9 cellular contexts compared by ENCODE assay signal in the genomic region with DNA sequence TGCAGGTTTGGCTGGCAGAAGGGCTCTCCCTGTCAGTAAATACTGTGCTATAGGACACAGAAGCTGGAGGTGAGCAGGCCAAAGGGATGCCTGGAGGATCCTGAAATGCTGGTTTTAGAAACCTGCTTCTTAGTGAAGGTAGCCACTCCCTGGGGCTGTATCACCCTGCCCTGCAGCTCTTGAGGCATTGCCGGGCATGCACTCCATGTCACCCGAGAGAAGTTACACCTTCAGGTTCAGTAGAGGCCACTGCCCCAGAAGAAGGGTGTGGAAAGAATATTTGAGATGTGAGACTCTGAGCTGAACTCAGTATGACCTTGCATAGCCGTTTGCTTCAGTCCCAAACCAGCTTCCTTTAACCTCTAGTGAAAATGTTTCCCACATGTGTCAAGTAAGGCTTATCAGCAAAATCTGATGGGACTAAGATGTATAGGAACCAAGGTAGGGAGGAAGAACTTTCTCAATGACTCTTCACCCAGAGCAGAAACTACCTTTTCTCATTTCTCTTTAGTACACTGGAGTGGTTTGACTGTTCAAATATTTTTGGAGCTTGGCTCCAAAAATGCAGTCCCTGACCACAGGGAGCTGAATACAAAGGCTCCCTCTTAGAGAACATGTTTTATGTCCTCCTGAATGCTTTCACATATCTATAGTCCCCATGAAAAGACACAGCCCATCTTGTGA.
A peak's percentile ranks its signal among the peaks of the same experiment; 100 is the strongest.
DNase-seq lines count a peak whose midpoint lies in the region; ATAC-seq and TF ChIP-seq lines count a peak whose summit lies in the region.
"Had no signal": no experiment of that assay in that cellular context is flagged by ENCODE, and none has a peak within 500 bp of the region (broad histone marks: within the 10 kb centered on the region; RNA-seq: fewer than 3 reads in every experiment).

No MANE protein-coding gene starts in this region.

- H4K20me1 ChIP-seq in BLaER1 treated with 17β-estradiol and CSF1 and Interleukin-3, amounts not matched to agents 10 nM and 100 nM = no peaks in the 10 kb centered on the region

- H3K36me3 Mint-ChIP-seq in effector memory CD8-positive, alpha-beta T cell (ENCODE audit: insufficient read depth) = no peaks in the 10 kb centered on the region

- peaks cover 19 to 31% (median 29%) of the 10 kb centered on the region in 10 experiments for H3K4me1 ChIP-seq in BLaER1 treated with 17β-estradiol and CSF1 and Interleukin-3, amounts not matched to agents 10 nM and 100 nM
- no peaks in the 10 kb centered on the region for H3K4me1 ChIP-seq in colonic mucosa

- H3K4me3 ChIP-seq in BLaER1 treated with 17β-estradiol and CSF1 and Interleukin-3, amounts not matched to agents 10 nM and 100 nM = peak overlapping the region in 1 of 10 experiments; percentile 35; a peak in 1 of 20 replicates
- H3K4me3 ChIP-seq in colonic mucosa = no peak overlapping the region
- no peak overlapping the region for H3K4me3 ChIP-seq in coronary artery

- H3K27ac ChIP-seq in BLaER1 treated with 17β-estradiol and CSF1 and Interleukin-3, amounts not matched to agents 10 nM and 100 nM = peak overlapping the region in 7 of 11 experiments; percentile 0 to 58 (median 46); a peak in 12 of 22 replicates
- H3K27ac ChIP-seq in colonic mucosa = no peak overlapping the region
- no peak overlapping the region for H3K27ac ChIP-seq in coronary artery

- peaks cover 25 to 30% (median 26%) of the 10 kb centered on the region in 11 experiments for H3K9me3 ChIP-seq in BLaER1 treated with 17β-estradiol and CSF1 and Interleukin-3, amounts not matched to agents 10 nM and 100 nM (replicated peaks in 1 of 11)
- H3K9me3 ChIP-seq in colonic mucosa = no peaks in the 10 kb centered on the region

- peak overlapping the region; percentile 91 for H3K27ac Mint-ChIP-seq in effector memory CD8-positive, alpha-beta T cell

- H3K4me3 Mint-ChIP-seq in effector memory CD8-positive, alpha-beta T cell = peak overlapping the region in 1 of 2 donors; percentile 3

- ATAC-seq in GM18511 (IDR thresholded peaks at IDR 0.05; ENCODE audit: unreplicated experiment) (peak; percentile 51), HG03103 (IDR thresholded peaks at IDR 0.05; ENCODE audit: low read depth, unreplicated experiment) (peak; percentile 37)
- peak; percentile 20 for ATAC-seq in effector memory CD8-positive, alpha-beta T cell (replicated peaks)

- H3K27me3 Mint-ChIP-seq in effector memory CD8-positive, alpha-beta T cell = no peaks in the 10 kb centered on the region

- H3K27me3 ChIP-seq in BLaER1 treated with 17β-estradiol and CSF1 and Interleukin-3, amounts not matched to agents 10 nM and 100 nM = no peaks in the 10 kb centered on the region
- no peaks in the 10 kb centered on the region for H3K27me3 ChIP-seq in colonic mucosa

- peaks cover 28 to 35% of the 10 kb centered on the region in 2 donors for H3K4me1 Mint-ChIP-seq in effector memory CD8-positive, alpha-beta T cell (ENCODE audit: low read depth in 2 of 2)

- peaks cover 0 to 11% (median 0%) of the 10 kb centered on the region in 11 experiments; a peak in 4 of 22 replicates for H3K36me3 ChIP-seq in BLaER1 treated with 17β-estradiol and CSF1 and Interleukin-3, amounts not matched to agents 10 nM and 100 nM
- H3K36me3 ChIP-seq in colonic mucosa = no peaks in the 10 kb centered on the region

- H3K4me2 ChIP-seq in BLaER1 treated with 17β-estradiol and CSF1 and Interleukin-3, amounts not matched to agents 10 nM and 100 nM = peak overlapping the region; percentile 33 to 84 (median 76)

- peak overlapping the region in 2 of 11 experiments; percentile 32 to 33; a peak in 2 of 22 replicates for H3K9ac ChIP-seq in BLaER1 treated with 17β-estradiol and CSF1 and Interleukin-3, amounts not matched to agents 10 nM and 100 nM
- no peak overlapping the region for H3K9ac ChIP-seq in colonic mucosa (ENCODE audit: low read depth in 2 of 2, low read length in 2 of 2)

- intact Hi-C loops in colonic mucosa (cut with DNase I) = no loop called here

- no peak for TF ChIP-seq CTCF in colonic mucosa (IDR thresholded peaks at IDR 0.05)
- TF ChIP-seq CTCF in coronary artery (IDR thresholded peaks at IDR 0.05) = no peak

- H3K9me3 Mint-ChIP-seq in effector memory CD8-positive, alpha-beta T cell = peaks cover 0 to 3% of the 10 kb centered on the region in 2 donors

- no peak for DNase-seq in effector memory CD8-positive, alpha-beta T cell
- DNase-seq in colonic mucosa = no peak
- DNase-seq in C1 segment of cervical spinal cord (lab: John Stamatoyannopoulos, UW) = no peak
- DNase-seq in coronary artery (ENCODE audit: low spot score) = no peak
- DNase-seq in AML-193 (lab: John Stamatoyannopoulos, UW) = no peak
- DNase-seq: DMS 273 treated with DMSO at 0.1 percent for 48 hours had no signal

Comparison
In these comparisons a context has a peak if more than half of its experiments do, and no peak if none do; other contexts are left out.
1. H3K27ac ChIP-seq: peak in BLaER1 treated with 17β-estradiol and CSF1 and Interleukin-3, amounts not matched to agents 10 nM and 100 nM (7 of 11); none in colonic mucosa (single experiment) and coronary artery (0 of 2).
2. Peak in every context shown above with its lines, with median percentiles within 50 percentile points of each other: ATAC-seq.